ENCODE assay signal across 12 cellular contexts in genomic region chr3:177894021-177894690, GRCh38.
"Had no signal": no experiment of that assay in that cellular context is flagged by ENCODE, and none has a peak within 500 bp of the region (broad histone marks: within the 10 kb centered on the region; RNA-seq: fewer than 3 reads in every experiment).

No MANE protein-coding gene starts in this region.

- DNase-seq: activated CD4-positive, alpha-beta T cell treated with anti-CD3 and anti-CD28 coated beads for 48 hours; activated CD8-positive, alpha-beta T cell treated with anti-CD3 and anti-CD28 coated beads, Interleukin-2, amount 10 ng/mL, durations not matched to agents 7 days and 5 days; activated naive CD8-positive, alpha-beta T cell treated with anti-CD3 and anti-CD28 coated beads for 36 hours; amygdala; body of pancreas; effector memory CD8-positive, alpha-beta T cell; left ventricle myocardium superior; naive thymus-derived CD8-positive, alpha-beta T cell; retina; stimulated activated CD4-positive, alpha-beta T cell treated with anti-CD3 and anti-CD28 coated beads, Interleukin-2, amount 100 ng/mL, for 48 hours; tibial artery had no signal

- ATAC-seq: activated CD8-positive, alpha-beta T cell treated with anti-CD3 and anti-CD28 coated beads, Interleukin-2, amount 10 ng/mL, durations not matched to agents 7 days and 5 days; body of pancreas; effector memory CD8-positive, alpha-beta T cell; naive thymus-derived CD8-positive, alpha-beta T cell; stimulated activated memory B cell treated with anti-CD40 and anti-IgM and Interleukin-4, amounts not matched to agents 10 μg/mL and 1 μg/mL and 100 μg/mL, for 72 hours had no signal
